1 cellular context compared by ENCODE assay signal in the genomic region with DNA sequence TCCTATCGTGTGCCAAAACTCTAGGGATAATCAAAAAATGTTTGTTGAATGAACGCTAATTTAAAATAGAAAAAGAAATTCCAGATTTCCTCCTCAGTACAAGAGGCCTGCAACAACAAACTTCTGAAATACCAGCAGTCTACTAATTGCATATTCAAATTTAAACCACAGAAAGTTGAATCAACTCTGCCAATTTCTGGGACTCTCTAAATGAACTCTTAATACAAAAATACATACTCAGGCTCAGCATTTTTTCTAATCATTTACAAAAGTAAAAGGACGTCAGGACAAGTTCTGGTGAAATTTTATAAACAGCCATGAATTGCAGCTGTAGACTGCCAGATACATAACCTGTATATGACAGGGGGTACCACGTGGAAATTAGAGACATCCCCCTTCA.
TF ChIP-seq lines count a peak whose summit lies in the region.

No MANE protein-coding gene starts in this region.

TF ChIP-seq in H1, 55 proteins besides CTCF, POLR2A, EP300 and RAD21 (continued from another document):
- TF ChIP-seq CREB1 (IDR thresholded peaks at IDR 0.05): no peak
- no peak for TF ChIP-seq JUN (IDR thresholded peaks at IDR 0.05; ENCODE audit: low read depth, low read length)
- TF ChIP-seq MAFK (IDR thresholded peaks at IDR 0.05; ENCODE audit: low read depth, low read length): no peak
- TF ChIP-seq SIX5 (IDR thresholded peaks at IDR 0.05; ENCODE audit: low read depth, low read length): no peak
- no peak for TF ChIP-seq ATF3 (IDR thresholded peaks at IDR 0.05; ENCODE audit: insufficient read depth, low read depth, low read length)
- no peak for TF ChIP-seq CHD2 (IDR thresholded peaks at IDR 0.05; ENCODE audit: low read length)
- no peak for TF ChIP-seq CHD1 (IDR thresholded peaks at IDR 0.05; ENCODE audit: low read depth, low read length)
- TF ChIP-seq SIN3A (conservative IDR thresholded peaks at IDR 0.05 in 1 of 2, IDR thresholded peaks at IDR 0.05 in 1 of 2; ENCODE audit: low read depth in 1 of 2, low read length in 2 of 2): no peak
- no peak for TF ChIP-seq SRF (IDR thresholded peaks at IDR 0.05; ENCODE audit: low read depth, low read length)
- TF ChIP-seq USF2 (IDR thresholded peaks at IDR 0.05; ENCODE audit: low read length): no peak
- TF ChIP-seq POU5F1 (IDR thresholded peaks at IDR 0.05; ENCODE audit: low read depth, low read length): no peak
- no peak for TF ChIP-seq MAX (IDR thresholded peaks at IDR 0.05)
- no peak for TF ChIP-seq GABPA (IDR thresholded peaks at IDR 0.05; ENCODE audit: borderline replicate concordance, insufficient read depth, low read length)
- TF ChIP-seq CTBP2 (IDR thresholded peaks at IDR 0.05; ENCODE audit: borderline replicate concordance, insufficient read depth, insufficient read length, low read length): no peak
- TF ChIP-seq RFX5 (IDR thresholded peaks at IDR 0.05; ENCODE audit: borderline replicate concordance, low read depth, low read length): no peak
TF ChIP-seq in H1: peak in this region for 0.
